1 cellular context compared by ENCODE assay signal in the genomic region with DNA sequence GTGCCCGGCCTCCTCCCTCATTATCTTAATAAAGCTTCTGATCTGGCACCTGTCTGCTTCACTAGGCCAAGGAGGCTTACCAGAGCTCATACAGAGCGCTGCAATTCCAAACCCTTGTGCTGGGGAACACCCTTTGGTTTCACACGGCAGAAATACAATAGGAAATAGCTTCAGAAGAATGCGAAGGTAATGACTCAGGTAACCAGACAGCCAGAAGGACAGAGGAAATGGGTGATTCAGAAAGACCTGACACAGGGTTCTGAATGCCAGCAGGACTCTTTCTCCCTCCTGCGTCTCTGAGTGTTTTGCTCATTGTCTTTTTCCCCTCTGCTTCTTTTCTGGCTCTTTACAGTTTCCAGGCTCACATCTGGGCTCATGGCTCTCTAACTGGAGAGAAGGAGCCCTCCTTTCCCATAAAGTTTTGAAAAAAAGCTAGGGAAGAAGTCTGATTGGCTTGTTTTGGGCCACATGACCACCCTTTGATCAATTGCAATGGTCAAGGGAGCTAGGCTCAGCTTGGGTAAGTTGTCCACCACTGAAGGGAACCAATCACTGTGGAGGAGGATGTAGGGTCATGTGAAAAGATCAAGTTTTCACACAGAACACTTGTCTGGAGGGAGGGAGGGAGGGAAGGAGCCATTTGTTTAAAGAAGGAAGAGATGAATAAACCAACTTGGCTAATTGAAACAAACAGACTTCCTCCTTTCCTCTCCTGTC.
TF ChIP-seq lines count a peak whose summit lies in the region.

No MANE protein-coding gene starts in this region.

TF ChIP-seq in GM12878, 131 proteins besides CTCF, POLR2A, EP300 and RAD21:
- TF ChIP-seq, protein P1, sequence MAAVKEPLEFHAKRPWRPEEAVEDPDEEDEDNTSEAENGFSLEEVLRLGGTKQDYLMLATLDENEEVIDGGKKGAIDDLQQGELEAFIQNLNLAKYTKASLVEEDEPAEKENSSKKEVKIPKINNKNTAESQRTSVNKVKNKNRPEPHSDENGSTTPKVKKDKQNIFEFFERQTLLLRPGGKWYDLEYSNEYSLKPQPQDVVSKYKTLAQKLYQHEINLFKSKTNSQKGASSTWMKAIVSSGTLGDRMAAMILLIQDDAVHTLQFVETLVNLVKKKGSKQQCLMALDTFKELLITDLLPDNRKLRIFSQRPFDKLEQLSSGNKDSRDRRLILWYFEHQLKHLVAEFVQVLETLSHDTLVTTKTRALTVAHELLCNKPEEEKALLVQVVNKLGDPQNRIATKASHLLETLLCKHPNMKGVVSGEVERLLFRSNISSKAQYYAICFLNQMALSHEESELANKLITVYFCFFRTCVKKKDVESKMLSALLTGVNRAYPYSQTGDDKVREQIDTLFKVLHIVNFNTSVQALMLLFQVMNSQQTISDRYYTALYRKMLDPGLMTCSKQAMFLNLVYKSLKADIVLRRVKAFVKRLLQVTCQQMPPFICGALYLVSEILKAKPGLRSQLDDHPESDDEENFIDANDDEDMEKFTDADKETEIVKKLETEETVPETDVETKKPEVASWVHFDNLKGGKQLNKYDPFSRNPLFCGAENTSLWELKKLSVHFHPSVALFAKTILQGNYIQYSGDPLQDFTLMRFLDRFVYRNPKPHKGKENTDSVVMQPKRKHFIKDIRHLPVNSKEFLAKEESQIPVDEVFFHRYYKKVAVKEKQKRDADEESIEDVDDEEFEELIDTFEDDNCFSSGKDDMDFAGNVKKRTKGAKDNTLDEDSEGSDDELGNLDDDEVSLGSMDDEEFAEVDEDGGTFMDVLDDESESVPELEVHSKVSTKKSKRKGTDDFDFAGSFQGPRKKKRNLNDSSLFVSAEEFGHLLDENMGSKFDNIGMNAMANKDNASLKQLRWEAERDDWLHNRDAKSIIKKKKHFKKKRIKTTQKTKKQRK (IDR thresholded peaks at IDR 0.05; ENCODE audit: low read depth, low read length) = no peak
- TF ChIP-seq, protein P2, sequence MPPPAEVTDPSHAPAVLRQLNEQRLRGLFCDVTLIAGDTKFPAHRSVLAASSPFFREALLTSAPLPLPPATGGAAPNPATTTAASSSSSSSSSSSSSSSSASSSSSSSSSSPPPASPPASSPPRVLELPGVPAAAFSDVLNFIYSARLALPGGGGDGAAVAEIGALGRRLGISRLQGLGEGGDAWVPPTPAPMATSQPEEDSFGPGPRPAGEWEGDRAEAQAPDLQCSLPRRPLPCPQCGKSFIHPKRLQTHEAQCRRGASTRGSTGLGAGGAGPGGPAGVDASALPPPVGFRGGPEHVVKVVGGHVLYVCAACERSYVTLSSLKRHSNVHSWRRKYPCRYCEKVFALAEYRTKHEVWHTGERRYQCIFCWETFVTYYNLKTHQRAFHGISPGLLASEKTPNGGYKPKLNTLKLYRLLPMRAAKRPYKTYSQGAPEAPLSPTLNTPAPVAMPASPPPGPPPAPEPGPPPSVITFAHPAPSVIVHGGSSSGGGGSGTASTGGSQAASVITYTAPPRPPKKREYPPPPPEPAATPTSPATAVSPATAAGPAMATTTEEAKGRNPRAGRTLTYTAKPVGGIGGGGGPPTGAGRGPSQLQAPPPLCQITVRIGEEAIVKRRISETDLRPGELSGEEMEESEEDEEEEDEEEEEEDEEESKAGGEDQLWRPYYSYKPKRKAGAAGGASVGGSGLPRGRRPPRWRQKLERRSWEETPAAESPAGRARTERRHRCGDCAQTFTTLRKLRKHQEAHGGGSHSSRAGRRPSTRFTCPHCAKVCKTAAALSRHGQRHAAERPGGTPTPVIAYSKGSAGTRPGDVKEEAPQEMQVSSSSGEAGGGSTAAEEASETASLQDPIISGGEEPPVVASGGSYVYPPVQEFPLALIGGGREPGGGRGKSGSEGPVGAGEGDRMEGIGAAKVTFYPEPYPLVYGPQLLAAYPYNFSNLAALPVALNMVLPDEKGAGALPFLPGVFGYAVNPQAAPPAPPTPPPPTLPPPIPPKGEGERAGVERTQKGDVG (CRISPR knock-in tag; IDR thresholded peaks at IDR 0.05) = no peak
- TF ChIP-seq CHD2 (IDR thresholded peaks at IDR 0.05; ENCODE audit: borderline replicate concordance, low read depth, low read length) (no peak), TBL1XR1 (IDR thresholded peaks at IDR 0.05; ENCODE audit: low read depth, low read length) (no peak), RUNX3 (IDR thresholded peaks at IDR 0.05; ENCODE audit: low read length) (no peak), EED (IDR thresholded peaks at IDR 0.05; ENCODE audit: low read depth) (no peak), MXI1 (IDR thresholded peaks at IDR 0.05; ENCODE audit: low read depth, low read length) (no peak), PAX5 (IDR thresholded peaks at IDR 0.05; ENCODE audit: borderline replicate concordance, low read depth, low read length) (no peak), SIN3A (IDR thresholded peaks at IDR 0.05; ENCODE audit: low read depth, low read length) (no peak)
- TF ChIP-seq, protein P3, sequence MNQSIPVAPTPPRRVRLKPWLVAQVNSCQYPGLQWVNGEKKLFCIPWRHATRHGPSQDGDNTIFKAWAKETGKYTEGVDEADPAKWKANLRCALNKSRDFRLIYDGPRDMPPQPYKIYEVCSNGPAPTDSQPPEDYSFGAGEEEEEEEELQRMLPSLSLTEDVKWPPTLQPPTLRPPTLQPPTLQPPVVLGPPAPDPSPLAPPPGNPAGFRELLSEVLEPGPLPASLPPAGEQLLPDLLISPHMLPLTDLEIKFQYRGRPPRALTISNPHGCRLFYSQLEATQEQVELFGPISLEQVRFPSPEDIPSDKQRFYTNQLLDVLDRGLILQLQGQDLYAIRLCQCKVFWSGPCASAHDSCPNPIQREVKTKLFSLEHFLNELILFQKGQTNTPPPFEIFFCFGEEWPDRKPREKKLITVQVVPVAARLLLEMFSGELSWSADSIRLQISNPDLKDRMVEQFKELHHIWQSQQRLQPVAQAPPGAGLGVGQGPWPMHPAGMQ (IDR thresholded peaks at IDR 0.05; ENCODE audit: borderline replicate concordance) = no peak
